In the genomic region with DNA sequence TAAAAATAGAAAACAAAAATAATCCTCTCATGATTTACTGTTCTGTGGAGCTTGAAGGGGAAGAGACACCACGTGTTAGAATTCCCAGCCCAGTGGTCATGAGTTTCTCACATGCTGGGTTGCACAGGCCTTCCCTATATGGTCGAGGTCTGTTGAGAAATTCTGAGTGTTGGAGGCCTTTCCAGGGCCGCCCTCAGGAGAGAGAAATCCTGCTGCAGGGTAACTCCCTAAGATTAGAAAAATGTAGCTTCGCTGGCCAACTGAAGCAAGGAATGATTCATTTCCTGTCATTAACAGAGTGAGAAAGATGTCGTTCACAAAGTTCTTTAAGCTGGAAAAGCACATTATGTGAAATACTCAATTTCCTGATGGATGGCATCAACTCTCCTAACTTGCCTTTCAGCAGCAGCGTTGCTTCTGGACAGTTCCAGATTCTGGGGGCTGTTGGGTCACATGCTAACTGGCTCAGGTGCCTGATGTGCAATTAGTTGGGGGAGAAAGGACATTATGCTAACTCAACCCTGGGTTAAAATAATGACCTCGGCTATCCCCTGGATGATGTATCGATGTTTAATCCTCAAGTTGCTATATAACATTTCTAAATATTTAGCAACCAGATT, we compare ENCODE assay signal across 10 cellular contexts.
DNase-seq lines count a peak whose midpoint lies in the region; ATAC-seq and TF ChIP-seq lines count a peak whose summit lies in the region.
"Had no signal": no experiment of that assay in that cellular context is flagged by ENCODE, and none has a peak within 500 bp of the region (broad histone marks: within the 10 kb centered on the region; RNA-seq: fewer than 3 reads in every experiment).

No MANE protein-coding gene starts in this region.

- H2BK15ac ChIP-seq in mesendoderm (replicated peaks; ENCODE audit: low read depth), result no peak overlapping the region

- no peak overlapping the region for H3K23ac ChIP-seq in mesendoderm (ENCODE audit: low read length)

- peaks cover 5% of the 10 kb centered on the region for H3K9me3 Mint-ChIP-seq in chondrocyte (ENCODE audit: low read depth)
- H3K9me3 Mint-ChIP-seq in activated T-helper 1 cell treated with anti-CD3 and anti-CD28 coated beads, Interleukin-12 subunit alpha, Interleukin-12 subunit beta, Interleukin-2, Interleukin-4 antibody, amounts not matched to agents 30 ng/mL and 10 ng/mL and 1 ng/mL, durations not matched to agents 14 hours and 24 hours and 36 hours, result peaks cover 5% of the 10 kb centered on the region
- H3K9me3 Mint-ChIP-seq: activated naive CD4-positive, alpha-beta T cell treated with anti-CD3 and anti-CD28 coated beads, Interleukin-2, amount 10 ng/mL, durations not matched to agents 7 days and 5 days; natural killer cell treated with Interleukin-12 subunit alpha and Interleukin-12 subunit beta and Interleukin-15 and Interleukin-18, amount 100 ng/mL, for 72 hours had no signal

- no peak overlapping the region for H3K4ac ChIP-seq in mesendoderm (ENCODE audit: low read depth, low read length)

- no peaks in the 10 kb centered on the region for H3K79me1 ChIP-seq in mesendoderm (ENCODE audit: low read length)

- no peaks in the 10 kb centered on the region for H3K36me3 ChIP-seq in mesendoderm (ENCODE audit: control insufficient read depth, insufficient read depth, low read length)

- no peak overlapping the region for H2BK120ac ChIP-seq in mesendoderm (ENCODE audit: low read depth, low read length)

- DNase-seq in Right ventricle myocardium inferior (ENCODE audit: missing footprints), result no peak
- DNase-seq in cardiac septum (ENCODE audit: low spot score), result no peak
- DNase-seq in chondrocyte (ENCODE audit: low spot score), result no peak
- peak; percentile 60 for DNase-seq in mesendoderm
- DNase-seq in activated T-cell treated with anti-CD3 and anti-CD28 coated beads, Interleukin-2, amount 50 U/mL, for 48 hours, result no peak
- no peak for DNase-seq in activated T-helper 1 cell treated with anti-CD3 and anti-CD28 coated beads, Interleukin-12 subunit alpha, Interleukin-12 subunit beta, Interleukin-2, Interleukin-4 antibody, amounts not matched to agents 30 ng/mL and 10 ng/mL and 1 ng/mL, durations not matched to agents 14 hours and 24 hours and 36 hours (ENCODE audit: low spot score)
- no peak for DNase-seq in NK-92 (lab: John Stamatoyannopoulos, UW; ENCODE audit: unreplicated experiment)
- DNase-seq: activated naive CD4-positive, alpha-beta T cell treated with anti-CD3 and anti-CD28 coated beads, Interleukin-2, amount 10 ng/mL, durations not matched to agents 7 days and 5 days had no signal

- no peaks in the 10 kb centered on the region for H3K4me1 ChIP-seq in mesendoderm (ENCODE audit: control insufficient read depth, low read depth, low read length)

- no peaks in the 10 kb centered on the region for H3K79me2 ChIP-seq in mesendoderm (ENCODE audit: control insufficient read depth, insufficient read depth, low read length)

- peak; percentile 89 for ATAC-seq in Right ventricle myocardium inferior
- no peak for ATAC-seq in GM19351 (IDR thresholded peaks at IDR 0.05; ENCODE audit: unreplicated experiment)

- TF ChIP-seq CTCF in chondrocyte (IDR thresholded peaks at IDR 0.05), result no peak

- no peaks in the 10 kb centered on the region for H3K36me3 Mint-ChIP-seq in chondrocyte (ENCODE audit: low read depth)
- no peaks in the 10 kb centered on the region for H3K36me3 Mint-ChIP-seq in activated T-helper 1 cell treated with anti-CD3 and anti-CD28 coated beads, Interleukin-12 subunit alpha, Interleukin-12 subunit beta, Interleukin-2, Interleukin-4 antibody, amounts not matched to agents 30 ng/mL and 10 ng/mL and 1 ng/mL, durations not matched to agents 14 hours and 24 hours and 36 hours (ENCODE audit: low read depth)
- H3K36me3 Mint-ChIP-seq: activated naive CD4-positive, alpha-beta T cell treated with anti-CD3 and anti-CD28 coated beads, Interleukin-2, amount 10 ng/mL, durations not matched to agents 7 days and 5 days; natural killer cell treated with Interleukin-12 subunit alpha and Interleukin-12 subunit beta and Interleukin-15 and Interleukin-18, amount 100 ng/mL, for 72 hours had no signal

- H3K56ac ChIP-seq in mesendoderm (ENCODE audit: low read length), result no peak overlapping the region

- no peak overlapping the region for H2AK5ac ChIP-seq in mesendoderm (ENCODE audit: low read length)

- H3K27me3 Mint-ChIP-seq in chondrocyte (ENCODE audit: low read depth), result no peaks in the 10 kb centered on the region
- peaks cover 2% of the 10 kb centered on the region for H3K27me3 Mint-ChIP-seq in activated T-helper 1 cell treated with anti-CD3 and anti-CD28 coated beads, Interleukin-12 subunit alpha, Interleukin-12 subunit beta, Interleukin-2, Interleukin-4 antibody, amounts not matched to agents 30 ng/mL and 10 ng/mL and 1 ng/mL, durations not matched to agents 14 hours and 24 hours and 36 hours (ENCODE audit: insufficient read depth)
- H3K27me3 Mint-ChIP-seq: activated naive CD4-positive, alpha-beta T cell treated with anti-CD3 and anti-CD28 coated beads, Interleukin-2, amount 10 ng/mL, durations not matched to agents 7 days and 5 days had no signal

- no peak overlapping the region for H3K27ac ChIP-seq in mesendoderm (ENCODE audit: low read depth, low read length)

- H3K4me1 Mint-ChIP-seq in chondrocyte (ENCODE audit: low read depth), result peaks cover 53% of the 10 kb centered on the region
- peaks cover 4% of the 10 kb centered on the region for H3K4me1 Mint-ChIP-seq in activated T-helper 1 cell treated with anti-CD3 and anti-CD28 coated beads, Interleukin-12 subunit alpha, Interleukin-12 subunit beta, Interleukin-2, Interleukin-4 antibody, amounts not matched to agents 30 ng/mL and 10 ng/mL and 1 ng/mL, durations not matched to agents 14 hours and 24 hours and 36 hours (ENCODE audit: low read depth)

- no CpG with 5 or more reads among the region's 8 CpGs for WGBS in mesendoderm (ENCODE audit: extremely low coverage, insufficient coverage, low lambda C conversion rate)

- no peak overlapping the region for H3K4me3 Mint-ChIP-seq in chondrocyte (ENCODE audit: unreplicated experiment)
- no peak overlapping the region for H3K4me3 Mint-ChIP-seq in activated T-helper 1 cell treated with anti-CD3 and anti-CD28 coated beads, Interleukin-12 subunit alpha, Interleukin-12 subunit beta, Interleukin-2, Interleukin-4 antibody, amounts not matched to agents 30 ng/mL and 10 ng/mL and 1 ng/mL, durations not matched to agents 14 hours and 24 hours and 36 hours
- H3K4me3 Mint-ChIP-seq: activated naive CD4-positive, alpha-beta T cell treated with anti-CD3 and anti-CD28 coated beads, Interleukin-2, amount 10 ng/mL, durations not matched to agents 7 days and 5 days had no signal

- H3K4me2 ChIP-seq in mesendoderm (ENCODE audit: low read length), result no peak overlapping the region

- H3K27me3 ChIP-seq in mesendoderm (ENCODE audit: insufficient read depth, low read length, poor library complexity), result no peaks in the 10 kb centered on the region

- no peak overlapping the region for H3K9ac ChIP-seq in mesendoderm (ENCODE audit: low read length)

- H2BK5ac ChIP-seq in mesendoderm (ENCODE audit: low read length), result no peak overlapping the region

- H4K8ac ChIP-seq in mesendoderm (ENCODE audit: low read depth, low read length), result no peak overlapping the region

- no peak overlapping the region for H4K5ac ChIP-seq in mesendoderm (ENCODE audit: low read length)

- intact Hi-C loops in Right ventricle myocardium inferior (cut with DNase I), result no loop called here
- intact Hi-C loops in cardiac septum (cut with DNase I), result no loop called here
- intact Hi-C loops in activated T-helper 1 cell treated with anti-CD3 and anti-CD28 coated beads, Interleukin-12 subunit alpha, Interleukin-12 subunit beta, Interleukin-2, Interleukin-4 antibody, amounts not matched to agents 30 ng/mL and 10 ng/mL and 1 ng/mL, durations not matched to agents 14 hours and 24 hours and 36 hours (cut with micrococcal nuclease), result no loop called here

- no peak overlapping the region for H3K18ac ChIP-seq in mesendoderm (ENCODE audit: low read length)

- peak overlapping the region; percentile 93 for H3K27ac Mint-ChIP-seq in chondrocyte (ENCODE audit: unreplicated experiment)
- no peak overlapping the region for H3K27ac Mint-ChIP-seq in activated T-helper 1 cell treated with anti-CD3 and anti-CD28 coated beads, Interleukin-12 subunit alpha, Interleukin-12 subunit beta, Interleukin-2, Interleukin-4 antibody, amounts not matched to agents 30 ng/mL and 10 ng/mL and 1 ng/mL, durations not matched to agents 14 hours and 24 hours and 36 hours
- H3K27ac Mint-ChIP-seq: activated naive CD4-positive, alpha-beta T cell treated with anti-CD3 and anti-CD28 coated beads, Interleukin-2, amount 10 ng/mL, durations not matched to agents 7 days and 5 days had no signal

- H3K4me3 ChIP-seq in mesendoderm (ENCODE audit: low read length), result no peak overlapping the region
